ENCODE assay signal across 9 cellular contexts in the genomic region with DNA sequence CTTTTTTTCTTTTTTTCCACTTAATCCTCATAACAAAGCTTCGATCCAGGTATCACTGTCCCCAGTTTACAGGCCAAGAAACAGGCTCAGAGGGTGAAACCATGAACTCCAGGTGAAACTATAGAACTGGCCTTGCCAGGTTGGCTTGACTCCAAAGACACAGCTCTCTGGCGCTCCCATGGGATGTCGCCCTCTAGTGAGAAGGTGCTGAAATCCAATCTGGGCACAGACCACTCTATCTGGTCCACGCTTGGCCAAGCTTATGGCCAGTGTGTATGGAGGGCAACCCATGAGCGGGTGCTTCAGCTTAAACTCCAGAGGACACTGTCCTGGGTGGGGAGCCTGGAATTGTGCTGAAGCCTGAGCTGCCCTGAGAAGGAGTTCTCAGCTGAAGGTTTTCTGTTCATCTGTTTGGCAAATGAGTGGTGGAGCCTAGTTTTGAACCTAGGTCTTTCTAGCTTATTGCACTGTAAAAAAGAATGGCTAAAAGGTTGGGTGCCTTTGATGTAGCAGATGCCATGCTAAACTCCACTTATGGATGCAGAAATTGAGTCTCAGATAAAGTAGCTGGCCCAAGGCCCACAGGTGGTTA.
DNase-seq lines count a peak whose midpoint lies in the region; ATAC-seq and TF ChIP-seq lines count a peak whose summit lies in the region.
"Had no signal": no experiment of that assay in that cellular context is flagged by ENCODE, and none has a peak within 500 bp of the region (broad histone marks: within the 10 kb centered on the region; RNA-seq: fewer than 3 reads in every experiment).

No MANE protein-coding gene starts in this region.

- TF ChIP-seq POLR2A in stomach (IDR thresholded peaks at IDR 0.05), result no peak

- peak; percentile 18 for DNase-seq in activated naive CD4-positive, alpha-beta T cell treated with anti-CD3 and anti-CD28 coated beads for 36 hours
- no peak for DNase-seq in activated naive CD4-positive, alpha-beta T cell (lab: John Stamatoyannopoulos, UW)
- peak; percentile 3 for DNase-seq in NCI-H2171 (lab: John Stamatoyannopoulos, UW)
- peak; percentile 58 for DNase-seq in endothelial cell (ENCODE audit: low spot score)
- DNase-seq in stomach, result peak; percentile 79
- DNase-seq in natural killer cell, result no peak
- no peak for DNase-seq in inferior parietal cortex (ENCODE audit: extremely low spot score)

- H3K36me3 ChIP-seq in stomach, result peaks cover 3 to 52% (median 41%) of the 10 kb centered on the region in 4 donors
- H3K36me3 ChIP-seq: esophagus muscularis mucosa had no signal

- H3K4me1 ChIP-seq in stomach, result peaks cover 0 to 15% (median 0%) of the 10 kb centered on the region in 4 donors
- H3K4me1 ChIP-seq: esophagus muscularis mucosa had no signal

- no peaks in the 10 kb centered on the region for H3K27me3 Mint-ChIP-seq in activated naive CD4-positive, alpha-beta T cell treated with anti-CD3 and anti-CD28 coated beads for 36 hours (ENCODE audit: low read depth)
- H3K27me3 Mint-ChIP-seq in endothelial cell (ENCODE audit: unreplicated experiment) (peaks cover 3% of the 10 kb centered on the region), natural killer cell (ENCODE audit: low read depth in 2 of 2) (no peaks in the 10 kb centered on the region)

- H3K27ac ChIP-seq in stomach, result no peak overlapping the region
- H3K27ac ChIP-seq: esophagus muscularis mucosa had no signal

- TF ChIP-seq CTCF in endothelial cell (IDR thresholded peaks at IDR 0.05; ENCODE audit: unreplicated experiment) (peak; percentile 37), stomach (IDR thresholded peaks at IDR 0.05) (peak in 3 of 7 experiments; percentile 41 to 57 (median 47)), natural killer cell (IDR thresholded peaks at IDR 0.05) (no peak)

- CTCF ChIA-PET in activated naive CD4-positive, alpha-beta T cell treated with anti-CD3 and anti-CD28 coated beads for 36 hours (lab: Charles Lee), result interaction anchor here (0.6 to 1.2 kb wide), 7 partner anchors 8 to 367 kb away, joined by 3 to 4 read pairs (median 3); no protein-coding TSS in a partner anchor

- H3K27ac Mint-ChIP-seq in activated naive CD4-positive, alpha-beta T cell treated with anti-CD3 and anti-CD28 coated beads for 36 hours, result no peak overlapping the region
- no peak overlapping the region for H3K27ac Mint-ChIP-seq in endothelial cell (ENCODE audit: unreplicated experiment)
- H3K27ac Mint-ChIP-seq in natural killer cell, result no peak overlapping the region

- no peak overlapping the region for H3K4me3 ChIP-seq in stomach
- H3K4me3 ChIP-seq: esophagus muscularis mucosa had no signal

- no peaks in the 10 kb centered on the region for H3K9me3 Mint-ChIP-seq in activated naive CD4-positive, alpha-beta T cell treated with anti-CD3 and anti-CD28 coated beads for 36 hours
- H3K9me3 Mint-ChIP-seq in endothelial cell (ENCODE audit: unreplicated experiment) (no peaks in the 10 kb centered on the region), natural killer cell (no peaks in the 10 kb centered on the region)

- no peaks in the 10 kb centered on the region for H3K27me3 ChIP-seq in stomach
- H3K27me3 ChIP-seq: esophagus muscularis mucosa had no signal

- intact Hi-C loops in activated naive CD4-positive, alpha-beta T cell treated with anti-CD3 and anti-CD28 coated beads for 36 hours (cut with micrococcal nuclease), result no loop called here
- intact Hi-C loops in stomach (cut with DNase I; ENCODE audit: low total_unique reads) (no loop called here), natural killer cell (cut with micrococcal nuclease) (no loop called here)

- no peaks in the 10 kb centered on the region for H3K4me1 Mint-ChIP-seq in activated naive CD4-positive, alpha-beta T cell treated with anti-CD3 and anti-CD28 coated beads for 36 hours (ENCODE audit: low read depth)
- peaks cover 16% of the 10 kb centered on the region for H3K4me1 Mint-ChIP-seq in endothelial cell (ENCODE audit: unreplicated experiment)
- peaks cover 5 to 14% of the 10 kb centered on the region in 2 donors for H3K4me1 Mint-ChIP-seq in natural killer cell

- TF ChIP-seq EP300 in stomach (IDR thresholded peaks at IDR 0.05), result no peak

- WGBS in stomach, 5 donors, result 47 to 85% (median 66%) methylated on average over 5 of the region's 5 CpGs

- H3K4me3 Mint-ChIP-seq in activated naive CD4-positive, alpha-beta T cell treated with anti-CD3 and anti-CD28 coated beads for 36 hours, result no peak overlapping the region
- no peak overlapping the region for H3K4me3 Mint-ChIP-seq in endothelial cell (ENCODE audit: unreplicated experiment)
- H3K4me3 Mint-ChIP-seq in natural killer cell, result no peak overlapping the region

- peaks cover 46% of the 10 kb centered on the region for H3K36me3 Mint-ChIP-seq in activated naive CD4-positive, alpha-beta T cell treated with anti-CD3 and anti-CD28 coated beads for 36 hours (ENCODE audit: low read depth)
- H3K36me3 Mint-ChIP-seq in endothelial cell (ENCODE audit: low read depth, unreplicated experiment), result peaks cover 63% of the 10 kb centered on the region
- peaks cover 28% of the 10 kb centered on the region for H3K36me3 Mint-ChIP-seq in natural killer cell

- H3K9me3 ChIP-seq in stomach, result no peaks in the 10 kb centered on the region
- H3K9me3 ChIP-seq: esophagus muscularis mucosa had no signal

- no peak for ATAC-seq in natural killer cell
- no peak for ATAC-seq in HG02884 (IDR thresholded peaks at IDR 0.05; ENCODE audit: unreplicated experiment)

Comparison
In these comparisons a context has a peak if more than half of its experiments do, and no peak if none do; other contexts are left out.
1. DNase-seq: peak in activated naive CD4-positive, alpha-beta T cell treated with anti-CD3 and anti-CD28 coated beads for 36 hours (single experiment), NCI-H2171 (single experiment), endothelial cell (single experiment) and stomach (single experiment); none in activated naive CD4-positive, alpha-beta T cell (0 of 4), natural killer cell (single experiment) and inferior parietal cortex (single experiment).